ENCODE assay signal across 1 cellular context in the genomic region with DNA sequence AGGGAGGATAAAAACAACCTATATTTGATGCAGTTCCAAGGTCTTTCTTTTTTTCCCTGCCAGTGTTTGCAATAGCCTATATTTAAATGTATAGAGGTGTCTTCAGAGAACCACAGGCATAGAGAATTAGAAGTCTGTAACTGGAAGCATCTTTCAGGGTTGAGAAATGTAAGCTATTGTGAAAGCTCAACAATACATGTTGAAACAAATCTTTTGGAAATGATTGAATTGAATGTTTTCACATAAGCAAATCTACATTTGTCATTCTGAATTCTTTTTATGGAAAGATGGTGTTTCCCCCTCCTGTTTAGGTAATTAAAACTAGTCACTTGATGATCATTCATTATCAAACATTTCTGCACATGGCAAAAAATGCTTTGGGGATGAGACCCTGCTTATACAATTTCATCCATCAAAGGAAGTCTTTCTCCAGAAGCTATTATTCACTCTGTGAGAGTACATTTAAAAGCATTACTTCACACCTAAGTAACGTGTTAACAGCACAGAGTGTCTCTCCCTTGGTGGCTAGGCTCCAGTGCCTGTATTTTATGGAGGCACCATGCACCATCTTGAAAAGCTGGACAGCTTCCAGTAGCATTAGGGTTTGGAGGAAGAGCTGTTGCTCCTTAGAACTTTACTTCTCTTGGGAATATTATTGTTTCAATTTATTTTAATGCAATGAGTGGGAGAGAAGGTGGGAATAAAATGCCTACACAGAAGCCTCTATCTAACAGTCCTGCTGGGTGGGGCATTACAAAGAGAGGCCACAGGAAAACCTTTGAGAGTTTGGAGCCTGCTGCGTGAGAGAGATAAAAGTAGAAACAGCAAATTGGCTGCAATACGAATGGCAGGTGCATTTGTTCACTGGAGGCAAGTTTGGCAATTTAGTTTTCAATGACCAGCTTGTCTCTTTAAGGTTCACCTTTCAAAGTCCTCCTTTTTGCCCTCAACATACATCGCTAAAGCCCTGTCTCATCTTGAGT.
A peak's percentile ranks its signal among the peaks of the same experiment; 100 is the strongest.
TF ChIP-seq lines count a peak whose summit lies in the region.

No MANE protein-coding gene starts in this region.

TF ChIP-seq in K562, 482 proteins besides CTCF, POLR2A, EP300 and RAD21 (continued from another document and continues in another):
- TF ChIP-seq, protein P1, sequence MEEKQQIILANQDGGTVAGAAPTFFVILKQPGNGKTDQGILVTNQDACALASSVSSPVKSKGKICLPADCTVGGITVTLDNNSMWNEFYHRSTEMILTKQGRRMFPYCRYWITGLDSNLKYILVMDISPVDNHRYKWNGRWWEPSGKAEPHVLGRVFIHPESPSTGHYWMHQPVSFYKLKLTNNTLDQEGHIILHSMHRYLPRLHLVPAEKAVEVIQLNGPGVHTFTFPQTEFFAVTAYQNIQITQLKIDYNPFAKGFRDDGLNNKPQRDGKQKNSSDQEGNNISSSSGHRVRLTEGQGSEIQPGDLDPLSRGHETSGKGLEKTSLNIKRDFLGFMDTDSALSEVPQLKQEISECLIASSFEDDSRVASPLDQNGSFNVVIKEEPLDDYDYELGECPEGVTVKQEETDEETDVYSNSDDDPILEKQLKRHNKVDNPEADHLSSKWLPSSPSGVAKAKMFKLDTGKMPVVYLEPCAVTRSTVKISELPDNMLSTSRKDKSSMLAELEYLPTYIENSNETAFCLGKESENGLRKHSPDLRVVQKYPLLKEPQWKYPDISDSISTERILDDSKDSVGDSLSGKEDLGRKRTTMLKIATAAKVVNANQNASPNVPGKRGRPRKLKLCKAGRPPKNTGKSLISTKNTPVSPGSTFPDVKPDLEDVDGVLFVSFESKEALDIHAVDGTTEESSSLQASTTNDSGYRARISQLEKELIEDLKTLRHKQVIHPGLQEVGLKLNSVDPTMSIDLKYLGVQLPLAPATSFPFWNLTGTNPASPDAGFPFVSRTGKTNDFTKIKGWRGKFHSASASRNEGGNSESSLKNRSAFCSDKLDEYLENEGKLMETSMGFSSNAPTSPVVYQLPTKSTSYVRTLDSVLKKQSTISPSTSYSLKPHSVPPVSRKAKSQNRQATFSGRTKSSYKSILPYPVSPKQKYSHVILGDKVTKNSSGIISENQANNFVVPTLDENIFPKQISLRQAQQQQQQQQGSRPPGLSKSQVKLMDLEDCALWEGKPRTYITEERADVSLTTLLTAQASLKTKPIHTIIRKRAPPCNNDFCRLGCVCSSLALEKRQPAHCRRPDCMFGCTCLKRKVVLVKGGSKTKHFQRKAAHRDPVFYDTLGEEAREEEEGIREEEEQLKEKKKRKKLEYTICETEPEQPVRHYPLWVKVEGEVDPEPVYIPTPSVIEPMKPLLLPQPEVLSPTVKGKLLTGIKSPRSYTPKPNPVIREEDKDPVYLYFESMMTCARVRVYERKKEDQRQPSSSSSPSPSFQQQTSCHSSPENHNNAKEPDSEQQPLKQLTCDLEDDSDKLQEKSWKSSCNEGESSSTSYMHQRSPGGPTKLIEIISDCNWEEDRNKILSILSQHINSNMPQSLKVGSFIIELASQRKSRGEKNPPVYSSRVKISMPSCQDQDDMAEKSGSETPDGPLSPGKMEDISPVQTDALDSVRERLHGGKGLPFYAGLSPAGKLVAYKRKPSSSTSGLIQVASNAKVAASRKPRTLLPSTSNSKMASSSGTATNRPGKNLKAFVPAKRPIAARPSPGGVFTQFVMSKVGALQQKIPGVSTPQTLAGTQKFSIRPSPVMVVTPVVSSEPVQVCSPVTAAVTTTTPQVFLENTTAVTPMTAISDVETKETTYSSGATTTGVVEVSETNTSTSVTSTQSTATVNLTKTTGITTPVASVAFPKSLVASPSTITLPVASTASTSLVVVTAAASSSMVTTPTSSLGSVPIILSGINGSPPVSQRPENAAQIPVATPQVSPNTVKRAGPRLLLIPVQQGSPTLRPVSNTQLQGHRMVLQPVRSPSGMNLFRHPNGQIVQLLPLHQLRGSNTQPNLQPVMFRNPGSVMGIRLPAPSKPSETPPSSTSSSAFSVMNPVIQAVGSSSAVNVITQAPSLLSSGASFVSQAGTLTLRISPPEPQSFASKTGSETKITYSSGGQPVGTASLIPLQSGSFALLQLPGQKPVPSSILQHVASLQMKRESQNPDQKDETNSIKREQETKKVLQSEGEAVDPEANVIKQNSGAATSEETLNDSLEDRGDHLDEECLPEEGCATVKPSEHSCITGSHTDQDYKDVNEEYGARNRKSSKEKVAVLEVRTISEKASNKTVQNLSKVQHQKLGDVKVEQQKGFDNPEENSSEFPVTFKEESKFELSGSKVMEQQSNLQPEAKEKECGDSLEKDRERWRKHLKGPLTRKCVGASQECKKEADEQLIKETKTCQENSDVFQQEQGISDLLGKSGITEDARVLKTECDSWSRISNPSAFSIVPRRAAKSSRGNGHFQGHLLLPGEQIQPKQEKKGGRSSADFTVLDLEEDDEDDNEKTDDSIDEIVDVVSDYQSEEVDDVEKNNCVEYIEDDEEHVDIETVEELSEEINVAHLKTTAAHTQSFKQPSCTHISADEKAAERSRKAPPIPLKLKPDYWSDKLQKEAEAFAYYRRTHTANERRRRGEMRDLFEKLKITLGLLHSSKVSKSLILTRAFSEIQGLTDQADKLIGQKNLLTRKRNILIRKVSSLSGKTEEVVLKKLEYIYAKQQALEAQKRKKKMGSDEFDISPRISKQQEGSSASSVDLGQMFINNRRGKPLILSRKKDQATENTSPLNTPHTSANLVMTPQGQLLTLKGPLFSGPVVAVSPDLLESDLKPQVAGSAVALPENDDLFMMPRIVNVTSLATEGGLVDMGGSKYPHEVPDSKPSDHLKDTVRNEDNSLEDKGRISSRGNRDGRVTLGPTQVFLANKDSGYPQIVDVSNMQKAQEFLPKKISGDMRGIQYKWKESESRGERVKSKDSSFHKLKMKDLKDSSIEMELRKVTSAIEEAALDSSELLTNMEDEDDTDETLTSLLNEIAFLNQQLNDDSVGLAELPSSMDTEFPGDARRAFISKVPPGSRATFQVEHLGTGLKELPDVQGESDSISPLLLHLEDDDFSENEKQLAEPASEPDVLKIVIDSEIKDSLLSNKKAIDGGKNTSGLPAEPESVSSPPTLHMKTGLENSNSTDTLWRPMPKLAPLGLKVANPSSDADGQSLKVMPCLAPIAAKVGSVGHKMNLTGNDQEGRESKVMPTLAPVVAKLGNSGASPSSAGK (IDR thresholded peaks at IDR 0.05) = peak; percentile 66
- TF ChIP-seq ZNF324 (CRISPR knock-in tag; IDR thresholded peaks at IDR 0.05) = no peak
- TF ChIP-seq POLR2H (tag; IDR thresholded peaks at IDR 0.05; ENCODE audit: low read depth) = no peak
- TF ChIP-seq ZFP1 (CRISPR knock-in tag; IDR thresholded peaks at IDR 0.05) = no peak
- TF ChIP-seq CC2D1A (IDR thresholded peaks at IDR 0.05) = peak; percentile 53; the same call in 1 of the 2 replicates
- TF ChIP-seq ZNF395 (CRISPR knock-in tag; IDR thresholded peaks at IDR 0.05) = no peak
- no peak for TF ChIP-seq FOXJ3 (CRISPR knock-in tag; IDR thresholded peaks at IDR 0.05)
- no peak for TF ChIP-seq CREM (IDR thresholded peaks at IDR 0.05; ENCODE audit: low read depth)
- 0 out of 4 replicates have a peak, but pooled peaks of 1 of the 2 experiments have one; percentile 9 for TF ChIP-seq TBL1XR1 (IDR thresholded peaks at IDR 0.05; ENCODE audit: low read length in 2 of 2)
- peak; percentile 37; the same call in 1 of the 2 replicates for TF ChIP-seq SMARCE1 (IDR thresholded peaks at IDR 0.05)
- peak; percentile 64 for TF ChIP-seq NFIC (IDR thresholded peaks at IDR 0.05)
- TF ChIP-seq, protein P2, sequence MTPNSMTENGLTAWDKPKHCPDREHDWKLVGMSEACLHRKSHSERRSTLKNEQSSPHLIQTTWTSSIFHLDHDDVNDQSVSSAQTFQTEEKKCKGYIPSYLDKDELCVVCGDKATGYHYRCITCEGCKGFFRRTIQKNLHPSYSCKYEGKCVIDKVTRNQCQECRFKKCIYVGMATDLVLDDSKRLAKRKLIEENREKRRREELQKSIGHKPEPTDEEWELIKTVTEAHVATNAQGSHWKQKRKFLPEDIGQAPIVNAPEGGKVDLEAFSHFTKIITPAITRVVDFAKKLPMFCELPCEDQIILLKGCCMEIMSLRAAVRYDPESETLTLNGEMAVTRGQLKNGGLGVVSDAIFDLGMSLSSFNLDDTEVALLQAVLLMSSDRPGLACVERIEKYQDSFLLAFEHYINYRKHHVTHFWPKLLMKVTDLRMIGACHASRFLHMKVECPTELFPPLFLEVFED (CRISPR knock-in tag; conservative IDR thresholded peaks at IDR 0.05) = no peak
- no peak for TF ChIP-seq ZKSCAN8 (CRISPR knock-in tag; IDR thresholded peaks at IDR 0.05)
- TF ChIP-seq TAF1 (IDR thresholded peaks at IDR 0.05; ENCODE audit: control insufficient read depth, extremely low read depth, insufficient read depth, low read length, severe bottlenecking) = peak; percentile 14
- TF ChIP-seq SOX6 (IDR thresholded peaks at IDR 0.05) = peak; percentile 65; the same call in 1 of the 2 replicates
- TF ChIP-seq FOXM1 (IDR thresholded peaks at IDR 0.05; ENCODE audit: low read depth) = peak; percentile 52; the same call in 1 of the 2 replicates
- TF ChIP-seq FOXM1 (CRISPR knock-in tag; IDR thresholded peaks at IDR 0.05; ENCODE audit: low read depth) = no peak
- no peak for TF ChIP-seq HOXB6 (CRISPR knock-in tag; IDR thresholded peaks at IDR 0.05; ENCODE audit: borderline replicate concordance)
- TF ChIP-seq IRF2 (CRISPR knock-in tag; IDR thresholded peaks at IDR 0.05) = no peak
- no peak for TF ChIP-seq KLF1 (tag; IDR thresholded peaks at IDR 0.05)
- TF ChIP-seq, protein P3, sequence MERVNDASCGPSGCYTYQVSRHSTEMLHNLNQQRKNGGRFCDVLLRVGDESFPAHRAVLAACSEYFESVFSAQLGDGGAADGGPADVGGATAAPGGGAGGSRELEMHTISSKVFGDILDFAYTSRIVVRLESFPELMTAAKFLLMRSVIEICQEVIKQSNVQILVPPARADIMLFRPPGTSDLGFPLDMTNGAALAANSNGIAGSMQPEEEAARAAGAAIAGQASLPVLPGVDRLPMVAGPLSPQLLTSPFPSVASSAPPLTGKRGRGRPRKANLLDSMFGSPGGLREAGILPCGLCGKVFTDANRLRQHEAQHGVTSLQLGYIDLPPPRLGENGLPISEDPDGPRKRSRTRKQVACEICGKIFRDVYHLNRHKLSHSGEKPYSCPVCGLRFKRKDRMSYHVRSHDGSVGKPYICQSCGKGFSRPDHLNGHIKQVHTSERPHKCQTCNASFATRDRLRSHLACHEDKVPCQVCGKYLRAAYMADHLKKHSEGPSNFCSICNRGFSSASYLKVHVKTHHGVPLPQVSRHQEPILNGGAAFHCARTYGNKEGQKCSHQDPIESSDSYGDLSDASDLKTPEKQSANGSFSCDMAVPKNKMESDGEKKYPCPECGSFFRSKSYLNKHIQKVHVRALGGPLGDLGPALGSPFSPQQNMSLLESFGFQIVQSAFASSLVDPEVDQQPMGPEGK (CRISPR knock-in tag; IDR thresholded peaks at IDR 0.05; ENCODE audit: borderline replicate concordance) = no peak
- TF ChIP-seq CHD2 (IDR thresholded peaks at IDR 0.05; ENCODE audit: low read depth, low read length) = no peak
- 0 out of 2 replicates have a peak, but pooled peaks have one; percentile 20 for TF ChIP-seq EGR1 (conservative IDR thresholded peaks at IDR 0.05)
- no peak for TF ChIP-seq ZNF740 (CRISPR knock-in tag; IDR thresholded peaks at IDR 0.05)
- no peak for TF ChIP-seq ZNF740 (tag; IDR thresholded peaks at IDR 0.05)
- TF ChIP-seq ZNF23 (CRISPR knock-in tag; IDR thresholded peaks at IDR 0.05) = no peak
- TF ChIP-seq, protein P4, sequence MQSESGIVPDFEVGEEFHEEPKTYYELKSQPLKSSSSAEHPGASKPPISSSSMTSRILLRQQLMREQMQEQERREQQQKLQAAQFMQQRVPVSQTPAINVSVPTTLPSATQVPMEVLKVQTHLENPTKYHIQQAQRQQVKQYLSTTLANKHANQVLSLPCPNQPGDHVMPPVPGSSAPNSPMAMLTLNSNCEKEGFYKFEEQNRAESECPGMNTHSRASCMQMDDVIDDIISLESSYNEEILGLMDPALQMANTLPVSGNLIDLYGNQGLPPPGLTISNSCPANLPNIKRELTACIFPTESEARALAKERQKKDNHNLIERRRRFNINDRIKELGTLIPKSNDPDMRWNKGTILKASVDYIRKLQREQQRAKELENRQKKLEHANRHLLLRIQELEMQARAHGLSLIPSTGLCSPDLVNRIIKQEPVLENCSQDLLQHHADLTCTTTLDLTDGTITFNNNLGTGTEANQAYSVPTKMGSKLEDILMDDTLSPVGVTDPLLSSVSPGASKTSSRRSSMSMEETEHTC (IDR thresholded peaks at IDR 0.05) = no peak
- TF ChIP-seq ZNF75A (CRISPR knock-in tag; IDR thresholded peaks at IDR 0.05) = no peak
- no peak for TF ChIP-seq MAFG (tag; conservative IDR thresholded peaks at IDR 0.05)
